ENCODE assay signal across 8 cellular contexts in the genomic region with DNA sequence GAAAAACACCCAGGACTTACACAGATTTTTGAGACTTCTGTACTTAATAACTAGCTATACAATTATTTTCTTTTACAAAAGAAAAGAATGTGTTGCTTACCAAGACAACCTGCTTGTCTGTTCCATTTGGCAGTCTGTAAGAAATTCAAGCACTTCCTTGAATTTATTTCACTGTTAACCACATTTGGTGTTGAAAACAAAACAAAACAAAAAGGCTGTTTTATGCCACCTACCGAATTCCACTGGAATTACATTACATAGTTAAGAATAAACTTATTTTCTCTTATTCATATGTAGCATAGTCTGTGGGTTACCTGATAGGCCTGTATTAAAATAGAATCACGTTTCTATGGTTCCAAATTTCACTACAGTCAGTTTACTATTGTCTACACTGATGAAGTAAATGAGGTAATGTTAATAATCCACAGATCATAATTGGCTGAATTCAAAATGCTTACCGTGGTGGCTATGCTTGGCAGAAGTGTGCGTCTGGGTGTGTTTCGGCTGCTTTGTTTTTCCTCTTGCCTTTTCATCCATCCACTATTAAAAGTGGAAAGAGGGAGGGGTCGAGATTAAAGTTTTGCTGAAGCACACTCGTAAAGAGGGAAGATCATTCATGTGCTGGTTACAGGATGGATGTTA. TPM values are rescaled to one million over a fixed set of nuclear protein-coding genes. Genes with fewer than 3 reads are reported as not detected.
DNase-seq lines count a peak whose midpoint lies in the region; ATAC-seq, FAIRE-seq and TF ChIP-seq lines count a peak whose summit lies in the region.

A gene with protein sequence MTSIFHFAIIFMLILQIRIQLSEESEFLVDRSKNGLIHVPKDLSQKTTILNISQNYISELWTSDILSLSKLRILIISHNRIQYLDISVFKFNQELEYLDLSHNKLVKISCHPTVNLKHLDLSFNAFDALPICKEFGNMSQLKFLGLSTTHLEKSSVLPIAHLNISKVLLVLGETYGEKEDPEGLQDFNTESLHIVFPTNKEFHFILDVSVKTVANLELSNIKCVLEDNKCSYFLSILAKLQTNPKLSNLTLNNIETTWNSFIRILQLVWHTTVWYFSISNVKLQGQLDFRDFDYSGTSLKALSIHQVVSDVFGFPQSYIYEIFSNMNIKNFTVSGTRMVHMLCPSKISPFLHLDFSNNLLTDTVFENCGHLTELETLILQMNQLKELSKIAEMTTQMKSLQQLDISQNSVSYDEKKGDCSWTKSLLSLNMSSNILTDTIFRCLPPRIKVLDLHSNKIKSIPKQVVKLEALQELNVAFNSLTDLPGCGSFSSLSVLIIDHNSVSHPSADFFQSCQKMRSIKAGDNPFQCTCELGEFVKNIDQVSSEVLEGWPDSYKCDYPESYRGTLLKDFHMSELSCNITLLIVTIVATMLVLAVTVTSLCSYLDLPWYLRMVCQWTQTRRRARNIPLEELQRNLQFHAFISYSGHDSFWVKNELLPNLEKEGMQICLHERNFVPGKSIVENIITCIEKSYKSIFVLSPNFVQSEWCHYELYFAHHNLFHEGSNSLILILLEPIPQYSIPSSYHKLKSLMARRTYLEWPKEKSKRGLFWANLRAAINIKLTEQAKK (minus strand): TSS at position 138 of the 642 bp plus-strand sequence. CDS start 5,960 bp downstream, outside the sequence.

- FAIRE-seq in endometrium (lab: Jason Lieb, UNC): peak; percentile 97

- TF ChIP-seq POLR2A in uterus (IDR thresholded peaks at IDR 0.05): no peak

- CTCF ChIA-PET in HEK293T (lab: Yijun Ruan, JAX): interaction anchor here (0.5 to 3.0 kb wide), 7 partner anchors 10 to 887 kb away, joined by 3 to 17 read pairs (median 4); no protein-coding TSS in a partner anchor

- H3K27ac ChIP-seq in mucosa of rectum (ENCODE audit: low read depth in 2 of 2, low read length in 2 of 2) (peak within 1 kb of the TSS; percentile 58 to 75), uterus (peak within 1 kb of the TSS; percentile 69 to 90)

- peak within 1 kb of the TSS; percentile 48 to 77 for H3K4me3 ChIP-seq in mucosa of rectum (ENCODE audit: low read length in 2 of 2)
- H3K4me3 ChIP-seq in uterus: peak within 1 kb of the TSS; percentile 27 to 29

- intact Hi-C loops in Right ventricle myocardium inferior (cut with DNase I): no loop called here
- intact Hi-C loops in cardiac septum (cut with DNase I): loop anchor here (5.0 kb wide), 1 partner anchor 53 kb away; a partner anchor contains a TSS
- intact Hi-C loops in uterus (cut with DNase I; ENCODE audit: low total_unique reads): no loop called here

- TF ChIP-seq CTCF in uterus (IDR thresholded peaks at IDR 0.05): peak; percentile 53 to 66 (median 59)

- no peak for DNase-seq in Right ventricle myocardium inferior (ENCODE audit: missing footprints)
- DNase-seq in cardiac septum (ENCODE audit: low spot score): no peak
- DNase-seq in SKM-1 (lab: John Stamatoyannopoulos, UW; ENCODE audit: unreplicated experiment): peak; percentile 51
- DNase-seq in uterus: no peak
- no peak for DNase-seq in HEK293T (ENCODE audit: extremely low spot score)

- peak within 1 kb of the TSS; percentile 70 to 77 for H3K9ac ChIP-seq in mucosa of rectum (ENCODE audit: low read depth in 1 of 2, low read length in 2 of 2)

- H3K9me3 ChIP-seq in mucosa of rectum (ENCODE audit: control insufficient read depth in 2 of 2, low read length in 2 of 2) (peaks cover 0 to 2% of the 10 kb centered on the region in 2 donors), uterus (peaks cover 0 to 4% of the 10 kb centered on the region in 2 donors)

- POLR2A ChIA-PET in HEK293T (lab: Yijun Ruan, JAX): no interaction called here

- H3K36me3 ChIP-seq in mucosa of rectum (ENCODE audit: control insufficient read depth in 2 of 2, insufficient read depth in 2 of 2, low read length in 2 of 2) (peaks cover 0 to 5% of the 10 kb centered on the region in 2 donors), uterus (no peaks in the 10 kb centered on the region)

- H3K4me1 ChIP-seq in mucosa of rectum (ENCODE audit: control insufficient read depth in 2 of 2, insufficient read depth in 2 of 2, low read length in 2 of 2) (peaks cover 6 to 14% of the 10 kb centered on the region in 2 donors), uterus (no peaks in the 10 kb centered on the region)

- peak; percentile 56 for ATAC-seq in Right ventricle myocardium inferior
- ATAC-seq in HG03520 (IDR thresholded peaks at IDR 0.05; ENCODE audit: unreplicated experiment): peak; percentile 34

- no peaks in the 10 kb centered on the region for H3K27me3 ChIP-seq in mucosa of rectum (ENCODE audit: control insufficient read depth in 2 of 2, insufficient read depth in 2 of 2, low read length in 2 of 2)
- no peaks in the 10 kb centered on the region for H3K27me3 ChIP-seq in uterus

TF ChIP-seq in HEK293T, 16 proteins besides CTCF, POLR2A, EP300 and RAD21:
- TF ChIP-seq SP1 (IDR thresholded peaks at IDR 0.05): no peak
- TF ChIP-seq SUZ12 (IDR thresholded peaks at IDR 0.05): no peak
- TF ChIP-seq ARNT (IDR thresholded peaks at IDR 0.05): no peak
- TF ChIP-seq L3MBTL2 (conservative IDR thresholded peaks at IDR 0.05): no peak
- no peak for TF ChIP-seq ZNF384 (IDR thresholded peaks at IDR 0.05)
- no peak for TF ChIP-seq FOXM1 (IDR thresholded peaks at IDR 0.05; ENCODE audit: borderline replicate concordance)
- TF ChIP-seq NFRKB (IDR thresholded peaks at IDR 0.05): no peak
- no peak for TF ChIP-seq LEF1 (IDR thresholded peaks at IDR 0.05; ENCODE audit: borderline replicate concordance)
- TF ChIP-seq, protein P1, sequence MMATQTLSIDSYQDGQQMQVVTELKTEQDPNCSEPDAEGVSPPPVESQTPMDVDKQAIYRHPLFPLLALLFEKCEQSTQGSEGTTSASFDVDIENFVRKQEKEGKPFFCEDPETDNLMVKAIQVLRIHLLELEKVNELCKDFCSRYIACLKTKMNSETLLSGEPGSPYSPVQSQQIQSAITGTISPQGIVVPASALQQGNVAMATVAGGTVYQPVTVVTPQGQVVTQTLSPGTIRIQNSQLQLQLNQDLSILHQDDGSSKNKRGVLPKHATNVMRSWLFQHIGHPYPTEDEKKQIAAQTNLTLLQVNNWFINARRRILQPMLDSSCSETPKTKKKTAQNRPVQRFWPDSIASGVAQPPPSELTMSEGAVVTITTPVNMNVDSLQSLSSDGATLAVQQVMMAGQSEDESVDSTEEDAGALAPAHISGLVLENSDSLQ (IDR thresholded peaks at IDR 0.05): no peak
- no peak for TF ChIP-seq FOXA1 (IDR thresholded peaks at IDR 0.05)
- TF ChIP-seq HDGF (IDR thresholded peaks at IDR 0.05; ENCODE audit: borderline replicate concordance): no peak
- no peak for TF ChIP-seq CTBP1 (IDR thresholded peaks at IDR 0.05; ENCODE audit: borderline replicate concordance)
- no peak for TF ChIP-seq TARDBP (IDR thresholded peaks at IDR 0.05)
- TF ChIP-seq BHLHE40 (IDR thresholded peaks at IDR 0.05; ENCODE audit: borderline replicate concordance): no peak
- TF ChIP-seq FOXK2 (IDR thresholded peaks at IDR 0.05): no peak
- TF ChIP-seq ELF4 (IDR thresholded peaks at IDR 0.05): no peak

RNA-seq across cellular contexts. Expression of the gene that starts here (rescaled TPM):
- total RNA-seq in Right ventricle myocardium inferior: 4.3 TPM
- 4.9 TPM for total RNA-seq in cardiac septum
- 10 to 100 TPM in 3 of 4 donors, 1 to 10 TPM in 1; 6.1 to 32.3 (median 20.4) TPM for total RNA-seq in uterus
